ENCODE assay signal across 16 cellular contexts in the genomic region with DNA sequence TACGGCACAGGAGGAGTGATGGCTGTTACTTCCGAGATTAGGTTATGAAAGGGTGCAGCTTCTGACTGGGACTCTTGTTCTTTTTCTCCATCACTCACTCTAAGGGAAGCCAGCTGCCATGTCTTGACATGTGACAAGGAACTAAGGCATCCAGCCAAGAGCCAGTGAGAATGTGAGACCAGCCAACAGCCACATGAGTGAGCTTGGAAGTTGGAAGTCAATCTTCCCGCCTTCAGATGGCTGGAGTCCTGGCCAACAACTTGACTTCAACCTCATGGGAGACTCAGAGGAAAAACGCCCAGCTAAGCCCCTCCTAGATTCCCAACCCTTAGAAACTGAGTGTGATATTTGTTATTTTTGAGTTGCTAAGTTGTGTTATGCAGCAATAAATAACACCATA.
DNase-seq lines count a peak whose midpoint lies in the region; ATAC-seq, FAIRE-seq and TF ChIP-seq lines count a peak whose summit lies in the region.
"Had no signal": no experiment of that assay in that cellular context is flagged by ENCODE, and none has a peak within 500 bp of the region (broad histone marks: within the 10 kb centered on the region; RNA-seq: fewer than 3 reads in every experiment).

No MANE protein-coding gene starts in this region.

- TF ChIP-seq RAD21 in K562 (CRISPR knock-in tag; conservative IDR thresholded peaks at IDR 0.05 in 1 of 2, IDR thresholded peaks at IDR 0.05 in 1 of 2), result no peak

- H3K27me3 ChIP-seq in K562 (ENCODE audit: control insufficient read depth in 2 of 2, insufficient read depth in 2 of 2, low read length in 2 of 2) (no peaks in the 10 kb centered on the region), tibial nerve (no peaks in the 10 kb centered on the region), hepatocyte (no peaks in the 10 kb centered on the region), BE2C (no peaks in the 10 kb centered on the region)

- no peak for TF ChIP-seq POLR2A in K562 (conservative IDR thresholded peaks at IDR 0.05)
- TF ChIP-seq POLR2A in tibial nerve (IDR thresholded peaks at IDR 0.05), result no peak

- H3K4me2 ChIP-seq in K562 (ENCODE audit: insufficient read depth, low read length) (no peak overlapping the region), hepatocyte (no peak overlapping the region)

- no peaks in the 10 kb centered on the region for H3K36me3 Mint-ChIP-seq in activated T-cell treated with anti-CD3 and anti-CD28 coated beads, Interleukin-2, amount 50 U/mL, for 24 hours (ENCODE audit: low read depth)
- H3K36me3 Mint-ChIP-seq in activated T-cell treated with anti-CD3 and anti-CD28 coated beads, Interleukin-2, amount 50 U/mL, for 72 hours (ENCODE audit: insufficient read depth in 2 of 2), result peaks cover 4 to 6% of the 10 kb centered on the region in 2 donors
- peaks cover 8% of the 10 kb centered on the region for H3K36me3 Mint-ChIP-seq in glutamatergic neuron (ENCODE audit: unreplicated experiment)

- H3K4me1 ChIP-seq in K562 (replicated peaks in 1 of 2; ENCODE audit: control insufficient read depth in 2 of 2, insufficient read depth in 2 of 2, low read length in 2 of 2) (peaks cover 5 to 13% of the 10 kb centered on the region in 2 experiments; a peak in 2 of 5 replicates), tibial nerve (peaks cover 0 to 20% (median 3%) of the 10 kb centered on the region in 4 donors), hepatocyte (ENCODE audit: insufficient read depth) (peaks cover 3% of the 10 kb centered on the region), BE2C (no peaks in the 10 kb centered on the region)

- CTCF ChIA-PET in K562 (lab: Yijun Ruan, JAX; ENCODE audit: low intra/inter-chr PET ratio), result no interaction called here

- peaks cover 3% of the 10 kb centered on the region for H3K27me3 Mint-ChIP-seq in activated T-cell treated with anti-CD3 and anti-CD28 coated beads, Interleukin-2, amount 50 U/mL, for 24 hours
- no peaks in the 10 kb centered on the region for H3K27me3 Mint-ChIP-seq in activated T-cell treated with anti-CD3 and anti-CD28 coated beads, Interleukin-2, amount 50 U/mL, for 72 hours (ENCODE audit: low read depth)
- H3K27me3 Mint-ChIP-seq in glutamatergic neuron (ENCODE audit: unreplicated experiment), result no peaks in the 10 kb centered on the region

- no peaks in the 10 kb centered on the region for H3K79me2 ChIP-seq in K562 (ENCODE audit: control insufficient read depth, insufficient read depth, low read length)
- H3K79me2 ChIP-seq in hepatocyte, result no peaks in the 10 kb centered on the region
- H3K79me2 ChIP-seq: parathyroid adenoma had no signal

- no peaks in the 10 kb centered on the region for H3K9me3 Mint-ChIP-seq in activated T-cell treated with anti-CD3 and anti-CD28 coated beads, Interleukin-2, amount 50 U/mL, for 24 hours
- H3K9me3 Mint-ChIP-seq in activated T-cell treated with anti-CD3 and anti-CD28 coated beads, Interleukin-2, amount 50 U/mL, for 72 hours, result peaks cover 3 to 6% of the 10 kb centered on the region in 2 donors
- H3K9me3 Mint-ChIP-seq in glutamatergic neuron (ENCODE audit: unreplicated experiment), result no peaks in the 10 kb centered on the region

- H3K4me3 Mint-ChIP-seq in activated T-cell treated with anti-CD3 and anti-CD28 coated beads, Interleukin-2, amount 50 U/mL, for 24 hours, result no peak overlapping the region
- H3K4me3 Mint-ChIP-seq in activated T-cell treated with anti-CD3 and anti-CD28 coated beads, Interleukin-2, amount 50 U/mL, for 72 hours, result peak overlapping the region in 1 of 2 donors; percentile 50
- H3K4me3 Mint-ChIP-seq in glutamatergic neuron (ENCODE audit: unreplicated experiment), result no peak overlapping the region

- POLR2A ChIA-PET in K562 (lab: Yijun Ruan, JAX), result interaction anchor here (1.0 to 1.2 kb wide), 6 partner anchors 8 to 119 kb away, joined by 3 to 4 read pairs (median 4); no protein-coding TSS in a partner anchor

- no TSS peak for BruUV-seq in K562 (replicated peaks; lab: Mats Ljungman, UMichigan)

- FAIRE-seq in K562 (lab: Jason Lieb, UNC), result no peak
- FAIRE-seq: G401.6, TTC549 had no signal

- in situ Hi-C loops in K562 (cut with MboI), result no loop called here

- no peak for TF ChIP-seq EP300 in K562 (IDR thresholded peaks at IDR 0.05; ENCODE audit: low read length)
- TF ChIP-seq EP300 in tibial nerve (IDR thresholded peaks at IDR 0.05), result peak in 1 of 2 donors; percentile 24

- H3K36me3 ChIP-seq in K562 (ENCODE audit: control insufficient read depth, insufficient read depth, low read length) (no peaks in the 10 kb centered on the region), tibial nerve (no peaks in the 10 kb centered on the region), hepatocyte (replicated peaks; ENCODE audit: insufficient read depth, low read depth) (no peaks in the 10 kb centered on the region), BE2C (no peaks in the 10 kb centered on the region)

- H3K9me2 ChIP-seq in hepatocyte (replicated peaks; ENCODE audit: insufficient read depth), result no peaks in the 10 kb centered on the region

- no peaks in the 10 kb centered on the region for H3K9me3 ChIP-seq in K562 (replicated peaks; ENCODE audit: control insufficient read depth, insufficient read depth, low read depth, low read length)
- no peaks in the 10 kb centered on the region for H3K9me3 ChIP-seq in tibial nerve
- no peaks in the 10 kb centered on the region for H3K9me3 ChIP-seq in hepatocyte (ENCODE audit: low read depth)
- H3K9me3 ChIP-seq in BE2C, result no peaks in the 10 kb centered on the region

- H3K9me1 ChIP-seq in K562 (ENCODE audit: control insufficient read depth, insufficient read depth, low read length), result no peaks in the 10 kb centered on the region

- no peaks in the 10 kb centered on the region for H4K20me1 ChIP-seq in K562 (replicated peaks; ENCODE audit: control insufficient read depth, insufficient read depth, low read length)
- no peaks in the 10 kb centered on the region for H4K20me1 ChIP-seq in hepatocyte (ENCODE audit: insufficient read depth, poor library complexity, severe bottlenecking)

- H2AFZ ChIP-seq in K562 (ENCODE audit: low read depth, low read length) (no peak overlapping the region), hepatocyte (no peak overlapping the region)
- H2AFZ ChIP-seq: parathyroid adenoma had no signal

- no peak for ATAC-seq in activated T-cell treated with anti-CD3 and anti-CD28 coated beads, Interleukin-2, amount 50 U/mL, for 72 hours (replicated peaks in 1 of 2)
- ATAC-seq in K562 (peak; percentile 23; the same call in 2 of the 3 replicates), left ventricle myocardium superior (peak; percentile 81)
- ATAC-seq: left lobe of liver had no signal

- no peak overlapping the region for H3K27ac ChIP-seq in K562 (ENCODE audit: extremely low read depth, low read depth, low read length)
- H3K27ac ChIP-seq in tibial nerve, result no peak overlapping the region
- no peak overlapping the region for H3K27ac ChIP-seq in hepatocyte
- H3K27ac ChIP-seq: parathyroid adenoma had no signal

- intact Hi-C loops in K562 (cut with micrococcal nuclease) (no loop called here), left ventricle myocardium superior (cut with micrococcal nuclease) (no loop called here)

- TF ChIP-seq CTCF in K562 (IDR thresholded peaks at IDR 0.05 in 2 of 3, conservative IDR thresholded peaks at IDR 0.05 in 1 of 3; ENCODE audit: insufficient read depth in 2 of 3, low read depth in 1 of 3, low read length in 3 of 3) (no peak), tibial nerve (IDR thresholded peaks at IDR 0.05) (no peak), hepatocyte (IDR thresholded peaks at IDR 0.05; ENCODE audit: poor library complexity) (no peak), BE2C (IDR thresholded peaks at IDR 0.05; ENCODE audit: low read depth, low read length) (no peak), glutamatergic neuron (IDR thresholded peaks at IDR 0.05; ENCODE audit: partially characterized antibody, unreplicated experiment) (no peak)

- H3K9ac ChIP-seq in K562 (ENCODE audit: insufficient read depth in 1 of 2, low read depth in 2 of 2, low read length in 2 of 2), result no peak overlapping the region
- H3K9ac ChIP-seq: parathyroid adenoma had no signal

- H3K27ac Mint-ChIP-seq in activated T-cell treated with anti-CD3 and anti-CD28 coated beads, Interleukin-2, amount 50 U/mL, for 24 hours, result peak overlapping the region; percentile 77
- no peak overlapping the region for H3K27ac Mint-ChIP-seq in activated T-cell treated with anti-CD3 and anti-CD28 coated beads, Interleukin-2, amount 50 U/mL, for 72 hours
- H3K27ac Mint-ChIP-seq in glutamatergic neuron (ENCODE audit: unreplicated experiment), result no peak overlapping the region

- peaks cover 33% of the 10 kb centered on the region for H3K4me1 Mint-ChIP-seq in activated T-cell treated with anti-CD3 and anti-CD28 coated beads, Interleukin-2, amount 50 U/mL, for 24 hours (ENCODE audit: low read depth)
- peaks cover 36% of the 10 kb centered on the region for H3K4me1 Mint-ChIP-seq in activated T-cell treated with anti-CD3 and anti-CD28 coated beads, Interleukin-2, amount 50 U/mL, for 72 hours (ENCODE audit: low read depth)
- no peaks in the 10 kb centered on the region for H3K4me1 Mint-ChIP-seq in glutamatergic neuron (ENCODE audit: low read depth, unreplicated experiment)

- H3K4me3 ChIP-seq in K562 (no peak overlapping the region), tibial nerve (no peak overlapping the region), hepatocyte (no peak overlapping the region), BE2C (ENCODE audit: low read depth, low read length) (no peak overlapping the region)

- DNase-seq in activated T-cell treated with anti-CD3 and anti-CD28 coated beads, Interleukin-2, amount 50 U/mL, for 24 hours, result no peak
- DNase-seq in activated T-cell treated with anti-CD3 and anti-CD28 coated beads, Interleukin-2, amount 50 U/mL, for 72 hours, result no peak
- DNase-seq in K562 (ENCODE audit: extremely low read depth in 1 of 4, low spot score in 3 of 4), result no peak
- peak; percentile 67 for DNase-seq in left ventricle myocardium superior
- DNase-seq in tibial nerve (ENCODE audit: low spot score in 2 of 2), result peak; percentile 26 to 57
- no peak for DNase-seq in hepatocyte (ENCODE audit: low spot score)
- no peak for DNase-seq in BE2C
- DNase-seq in glutamatergic neuron, result no peak
- DNase-seq: activated T-cell treated with anti-CD3 and anti-CD28 coated beads, Interleukin-2, amount 50 U/mL, for 48 hours; cerebellar nuclear complex; NCI-H187; stimulated activated CD4-positive, alpha-beta T cell treated with anti-CD3 and anti-CD28 coated beads, Interleukin-4, amount 100 ng/mL, for 1 hour had no signal

- 51% methylated on average over 4 of the region's 4 CpGs for WGBS in K562 (ENCODE audit: insufficient coverage, low coverage, missing lambda C conversion rate)
- 30 to 34% methylated on average over 4 of the region's 4 CpGs for WGBS in tibial nerve, 2 donors
- WGBS in hepatocyte (ENCODE audit: low lambda C conversion rate, missing lambda C conversion rate), result 90% methylated on average over 4 of the region's 4 CpGs

Comparison
In these comparisons a context has a peak if more than half of its experiments do, and no peak if none do; other contexts are left out.
1. DNase-seq: peak in left ventricle myocardium superior (single experiment) and tibial nerve (2 of 2); none in activated T-cell treated with anti-CD3 and anti-CD28 coated beads, Interleukin-2, amount 50 U/mL, for 24 hours (single experiment), activated T-cell treated with anti-CD3 and anti-CD28 coated beads, Interleukin-2, amount 50 U/mL, for 72 hours (0 of 2), K562 (0 of 4), hepatocyte (single experiment), BE2C (single experiment) and glutamatergic neuron (single experiment).
2. ATAC-seq: peak in K562 (single experiment) and left ventricle myocardium superior (single experiment); none in activated T-cell treated with anti-CD3 and anti-CD28 coated beads, Interleukin-2, amount 50 U/mL, for 72 hours (0 of 2).